Comparison of ENCODE assay signal across 8 cellular contexts in genomic region chr6:63572733-63573139, GRCh38. TPM values are rescaled to one million over a fixed set of nuclear protein-coding genes. Genes with fewer than 3 reads are reported as not detected.
A peak's percentile ranks its signal among the peaks of the same experiment; 100 is the strongest.
DNase-seq lines count a peak whose midpoint lies in the region; ATAC-seq, FAIRE-seq and TF ChIP-seq lines count a peak whose summit lies in the region.

No MANE protein-coding gene starts in this region.

- TF ChIP-seq EP300 in esophagus muscularis mucosa (IDR thresholded peaks at IDR 0.05) = no peak

- H3K4me1 Mint-ChIP-seq in CD8-positive, alpha-beta T cell (ENCODE audit: low read depth) = peaks cover 45% of the 10 kb centered on the region
- peaks cover 27% of the 10 kb centered on the region for H3K4me1 Mint-ChIP-seq in neural progenitor cell

- no peaks in the 10 kb centered on the region for H3K9me3 ChIP-seq in CD8-positive, alpha-beta T cell (ENCODE audit: low read length)
- H3K9me3 ChIP-seq in esophagus muscularis mucosa (no peaks in the 10 kb centered on the region), neural progenitor cell (ENCODE audit: low read depth) (no peaks in the 10 kb centered on the region)

- no peak overlapping the region for H2AFZ ChIP-seq in neural progenitor cell (replicated peaks)

- intact Hi-C loops in CD8-positive, alpha-beta T cell (cut with DNase I, micrococcal nuclease) = loop anchor here (1.0 kb wide), 2 partner anchors 63 to 64 kb away; partner anchors contain the start of gene PHF3 (in 1 of the 2)
- intact Hi-C loops in esophagus muscularis mucosa (cut with DNase I) = loop anchor here (10.0 kb wide), 2 partner anchors 62 to 218 kb away; partner anchors contain the start of gene PHF3

- H3K27me3 ChIP-seq in CD8-positive, alpha-beta T cell (ENCODE audit: insufficient read depth, low read length) = no peaks in the 10 kb centered on the region
- H3K27me3 ChIP-seq in esophagus muscularis mucosa (no peaks in the 10 kb centered on the region), neural progenitor cell (no peaks in the 10 kb centered on the region)

- H3K4me1 ChIP-seq in CD8-positive, alpha-beta T cell (ENCODE audit: insufficient read depth, low read length) = peaks cover 27% of the 10 kb centered on the region
- H3K4me1 ChIP-seq in esophagus muscularis mucosa (peaks cover 4 to 29% (median 24%) of the 10 kb centered on the region in 4 donors), neural progenitor cell (peaks cover 24% of the 10 kb centered on the region)

- peaks cover 23% of the 10 kb centered on the region for H3F3A ChIP-seq in neural progenitor cell (ENCODE audit: low read depth)

- no peak for DNase-seq in CD8-positive, alpha-beta T cell
- DNase-seq in RWPE1 (ENCODE audit: low spot score) (no peak), esophagus muscularis mucosa (ENCODE audit: extremely low spot score) (no peak), neural progenitor cell (ENCODE audit: low spot score) (peak; percentile 64), NCI-H2171 (lab: John Stamatoyannopoulos, UW) (no peak), NCI-H226 (no peak), H54 (ENCODE audit: insufficient read length, low spot score) (no peak)

- peak overlapping the region; percentile 66 for H3K4me3 ChIP-seq in CD8-positive, alpha-beta T cell (ENCODE audit: low read depth, low read length)
- peak overlapping the region; percentile 89 to 97 (median 94) for H3K4me3 ChIP-seq in esophagus muscularis mucosa
- H3K4me3 ChIP-seq in neural progenitor cell = peak overlapping the region; percentile 95

- H3K36me3 Mint-ChIP-seq in CD8-positive, alpha-beta T cell = peaks cover 30% of the 10 kb centered on the region
- peaks cover 15% of the 10 kb centered on the region for H3K36me3 Mint-ChIP-seq in neural progenitor cell

- CTCF ChIA-PET in CD8-positive, alpha-beta T cell (lab: Charles Lee) = interaction anchor here (1.4 to 2.1 kb wide), 2 partner anchors 175 to 192 kb away, joined by 3 to 6 read pairs; no protein-coding TSS in a partner anchor
- CTCF ChIA-PET in RWPE1 (lab: Yijun Ruan, JAX) = no interaction called here

- FAIRE-seq in H54 (lab: Jason Lieb, UNC) = no peak

- H3K36me3 ChIP-seq in CD8-positive, alpha-beta T cell (ENCODE audit: insufficient read depth, low read length) = peaks cover 8% of the 10 kb centered on the region
- peaks cover 4 to 15% (median 14%) of the 10 kb centered on the region in 4 donors for H3K36me3 ChIP-seq in esophagus muscularis mucosa
- peaks cover 15% of the 10 kb centered on the region for H3K36me3 ChIP-seq in neural progenitor cell

- ATAC-seq in CD8-positive, alpha-beta T cell = peak; percentile 1
- ATAC-seq in GM21576 (IDR thresholded peaks at IDR 0.05; ENCODE audit: unreplicated experiment) = peak; percentile 1

- TF ChIP-seq CTCF in CD8-positive, alpha-beta T cell (IDR thresholded peaks at IDR 0.05) = no peak
- no peak for TF ChIP-seq CTCF in RWPE1 (conservative IDR thresholded peaks at IDR 0.05; ENCODE audit: low read depth)
- no peak for TF ChIP-seq CTCF in esophagus muscularis mucosa (IDR thresholded peaks at IDR 0.05)
- TF ChIP-seq CTCF in neural progenitor cell (IDR thresholded peaks at IDR 0.05) = no peak

- no peak for TF ChIP-seq POLR2A in esophagus muscularis mucosa (IDR thresholded peaks at IDR 0.05; ENCODE audit: low read depth)
- TF ChIP-seq POLR2A in H54 (IDR thresholded peaks at IDR 0.05; ENCODE audit: low read depth, low read length) = no peak

- peak overlapping the region; percentile 99 for H3K9ac ChIP-seq in neural progenitor cell

- H3K4me3 Mint-ChIP-seq in CD8-positive, alpha-beta T cell = peak overlapping the region; percentile 93
- peak overlapping the region; percentile 98 for H3K4me3 Mint-ChIP-seq in neural progenitor cell

- peak overlapping the region; percentile 98 for H3K27ac Mint-ChIP-seq in CD8-positive, alpha-beta T cell
- no peak overlapping the region for H3K27ac Mint-ChIP-seq in neural progenitor cell

- POLR2A ChIA-PET in CD8-positive, alpha-beta T cell (lab: Charles Lee) = interaction anchor here (1.2 to 2.6 kb wide), 2 partner anchors 62 to 77 kb away, joined by 4 to 37 read pairs; partner anchors contain the start of gene PHF3
- POLR2A ChIA-PET in RWPE1 (lab: Yijun Ruan, JAX; ENCODE audit: low non-redundant PET) = interaction anchor here (1.0 to 1.2 kb wide), 2 partner anchors 36 to 220 kb away, joined by 4 to 5 read pairs; no protein-coding TSS in a partner anchor

- H3K27ac ChIP-seq in CD8-positive, alpha-beta T cell (ENCODE audit: low read depth, low read length) = peak overlapping the region; percentile 97
- H3K27ac ChIP-seq in RWPE1 (peak overlapping the region; percentile 99), esophagus muscularis mucosa (replicated peaks in 1 of 4) (peak overlapping the region; percentile 100), neural progenitor cell (peak overlapping the region; percentile 98)

- no peaks in the 10 kb centered on the region for H3K27me3 Mint-ChIP-seq in CD8-positive, alpha-beta T cell (ENCODE audit: low read depth)
- H3K27me3 Mint-ChIP-seq in neural progenitor cell (ENCODE audit: insufficient read depth, low read depth) = no peaks in the 10 kb centered on the region

- WGBS in esophagus muscularis mucosa = 4% methylated on average over 9 of the region's 51 CpGs

- peaks cover 60% of the 10 kb centered on the region for H3K79me2 ChIP-seq in neural progenitor cell (ENCODE audit: low read depth)

- peaks cover 41% of the 10 kb centered on the region for H4K20me1 ChIP-seq in neural progenitor cell (ENCODE audit: low read depth)

- H3K9me3 Mint-ChIP-seq in CD8-positive, alpha-beta T cell = no peaks in the 10 kb centered on the region
- H3K9me3 Mint-ChIP-seq in neural progenitor cell = peaks cover 5% of the 10 kb centered on the region

- peak overlapping the region; percentile 82 for H3K4me2 ChIP-seq in neural progenitor cell

RNA-seq across cellular contexts. Expression of gene PTP4A1, which starts 0.5 kb away (rescaled TPM):
- 100 to 1,000 TPM; 329 to 360 TPM for total RNA-seq in CD8-positive, alpha-beta T cell
- total RNA-seq in esophagus muscularis mucosa (10 to 100 TPM; 23.7 to 31.3 (median 27.8) TPM), neural progenitor cell (ENCODE audit: low replicate concordance) (13.8 and 31.3 TPM in 2 replicates)

Comparison
In these comparisons a context has a peak if more than half of its experiments do, and no peak if none do; other contexts are left out.
1. RNA of gene PTP4A1, which starts 0.5 kb away (total RNA-seq): 329 to 360 TPM in CD8-positive, alpha-beta T cell; 13.8 to 31.3 TPM in neural progenitor cell and 23.7 to 31.3 TPM in esophagus muscularis mucosa; every median in the first group is over 10 times any median in the second.
2. Peak in every context shown above with its lines, with median percentiles within 50 percentile points of each other: H3K27ac ChIP-seq and H3K4me3 ChIP-seq.